25 cellular contexts compared by ENCODE assay signal in the genomic region with DNA sequence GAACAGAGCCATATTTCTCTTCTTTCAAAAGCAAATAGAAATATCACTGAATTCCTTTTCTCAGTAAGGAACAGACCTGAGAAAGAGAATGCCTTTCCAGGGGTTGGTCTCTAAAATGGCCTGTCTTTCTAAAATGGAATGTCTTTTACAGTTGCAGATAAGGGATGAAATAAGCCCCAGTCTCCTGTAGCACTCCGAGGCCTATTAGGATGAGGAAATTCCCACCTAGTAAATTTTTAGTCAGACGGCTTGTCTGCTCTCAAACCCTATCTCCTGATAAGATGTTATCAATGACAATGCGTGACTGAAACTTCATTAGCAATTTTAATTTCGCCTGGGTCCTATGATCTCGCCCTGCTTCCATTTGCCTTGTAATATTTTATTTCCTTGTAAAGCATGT. TPM values are rescaled to one million over a fixed set of nuclear protein-coding genes. Genes with fewer than 3 reads are reported as not detected.
"Had no signal": no experiment of that assay in that cellular context is flagged by ENCODE, and none has a peak within 500 bp of the region (broad histone marks: within the 10 kb centered on the region; RNA-seq: fewer than 3 reads in every experiment).

No MANE protein-coding gene starts in this region.

- H3K9me3 ChIP-seq: SJSA1 had no signal

- H3K27me3 ChIP-seq: SJSA1 had no signal

- DNase-seq: KBM-7, MV-4-11, NCI-H1048, NCI-H1105, NCI-H1417, NCI-H1436 treated with DMSO at 0.1 percent for 48 hours, NCI-H1694, NCI-H187 treated with DMSO at 0.1 percent for 48 hours, NCI-H2029 treated with DMSO at 0.1 percent for 48 hours, NCI-H2171 treated with DMSO at 0.1 percent for 48 hours, NCI-H345, NCI-H446 treated with DMSO at 0.1 percent for 48 hours, NCI-H510A treated with DMSO at 0.1 percent for 48 hours, NCI-H748 treated with DMSO at 0.1 percent for 48 hours, PC-3, SIG-M5 had no signal

- H3K36me3 ChIP-seq: SJSA1 had no signal

- H3K27ac ChIP-seq: HL-60, SJSA1, SK-N-MC had no signal

- H3K4me1 ChIP-seq: SJSA1 had no signal

- H3K4me3 ChIP-seq: SJSA1, SK-N-MC had no signal

RNA-seq across cellular contexts. Expression of a gene that starts 2.9 kb away (rescaled TPM):
- total RNA-seq: LHCN-M2; MCF 10A; Right ventricle myocardium inferior; RPMI7951; SJSA1; T-helper 1 cell treated with Interleukin-12 subunit alpha and Interleukin-12 subunit beta and Interleukin-4 antibody, amounts not matched to agents 30 ng/mL and 1 ng/mL, for 36 hours had no signal
- polyA plus RNA-seq: IgD-negative memory B cell had no signal
